In genomic region chr2:112065966-112066365, GRCh38 we compare ENCODE assay signal across 13 cellular contexts. TPM values are rescaled to one million over a fixed set of nuclear protein-coding genes. Genes with fewer than 3 reads are reported as not detected.
A peak's percentile ranks its signal among the peaks of the same experiment; 100 is the strongest.
DNase-seq lines count a peak whose midpoint lies in the region; ATAC-seq, FAIRE-seq and TF ChIP-seq lines count a peak whose summit lies in the region.
"Had no signal": no experiment of that assay in that cellular context is flagged by ENCODE, and none has a peak within 500 bp of the region (broad histone marks: within the 10 kb centered on the region; RNA-seq: fewer than 3 reads in every experiment).

No MANE protein-coding gene starts in this region.

- H3K36me3 ChIP-seq in mammary epithelial cell (ENCODE audit: insufficient read depth, low read length) (peaks cover 18% of the 10 kb centered on the region), osteoblast (ENCODE audit: insufficient read depth, low read length) (peaks cover 64% of the 10 kb centered on the region)
- H3K36me3 ChIP-seq: prostate gland had no signal

- in situ Hi-C loops in mammary epithelial cell (cut with MboI; ENCODE audit: low sequenced_read_pairs in 2 of 2): no loop called here

- no peaks in the 10 kb centered on the region for H3K9me3 ChIP-seq in mammary epithelial cell (replicated peaks; ENCODE audit: insufficient read depth, low read length)
- no peaks in the 10 kb centered on the region for H3K9me3 ChIP-seq in osteoblast (ENCODE audit: low read depth, low read length)
- H3K9me3 ChIP-seq: prostate gland had no signal

- H2AFZ ChIP-seq in mammary epithelial cell (ENCODE audit: low read depth, low read length) (no peak overlapping the region), osteoblast (ENCODE audit: low read length) (no peak overlapping the region)

- H3K9ac ChIP-seq in mammary epithelial cell (ENCODE audit: insufficient read depth, low read length): no peak overlapping the region

- H3K4me2 ChIP-seq in mammary epithelial cell (ENCODE audit: insufficient read depth, low read depth, low read length) (no peak overlapping the region), osteoblast (ENCODE audit: insufficient read depth, low read length) (no peak overlapping the region)

- peaks cover 1 to 3% (median 2%) of the 10 kb centered on the region in 3 donors for H3K9me3 Mint-ChIP-seq in IgD-negative memory B cell
- H3K9me3 Mint-ChIP-seq: immature natural killer cell had no signal

- ATAC-seq in GM18861 (IDR thresholded peaks at IDR 0.05; ENCODE audit: unreplicated experiment) (peak; percentile 58), HG03457 (IDR thresholded peaks at IDR 0.05; ENCODE audit: unreplicated experiment) (no peak)

- CTCF ChIA-PET in mammary epithelial cell (lab: Charles Lee; ENCODE audit: low non-redundant PET): interaction anchor here (0.6 kb wide), 1 partner anchor 407 kb away, joined by 3 read pairs; no protein-coding TSS in a partner anchor

- no peak for FAIRE-seq in RCC 7860 (lab: Jason Lieb, UNC)

- H3K4me1 ChIP-seq in mammary epithelial cell (ENCODE audit: insufficient read depth, low read length): peaks cover 12% of the 10 kb centered on the region
- peaks cover 12% of the 10 kb centered on the region for H3K4me1 ChIP-seq in osteoblast (ENCODE audit: insufficient read depth, low read length)
- H3K4me1 ChIP-seq: prostate gland had no signal

- H3K27me3 ChIP-seq in mammary epithelial cell (ENCODE audit: insufficient read depth, low read length) (no peaks in the 10 kb centered on the region), osteoblast (ENCODE audit: insufficient read depth, low read length) (no peaks in the 10 kb centered on the region)

- H3K27ac ChIP-seq in mammary epithelial cell (ENCODE audit: insufficient read depth, low read depth, low read length) (no peak overlapping the region), osteoblast (ENCODE audit: low read depth, low read length) (peak overlapping the region; percentile 29), substantia nigra (ENCODE audit: low read depth, low read length, poor library complexity, severe bottlenecking) (no peak overlapping the region)
- H3K27ac ChIP-seq: coronary artery, prostate gland had no signal

- dilution Hi-C loops in mammary epithelial cell (cut with HindIII; ENCODE audit: low sequenced_read_pairs): no loop called here

- intact Hi-C loops in mammary epithelial cell (cut with micrococcal nuclease): no loop called here

- peaks cover 17 to 40% (median 30%) of the 10 kb centered on the region in 3 donors for H3K4me1 Mint-ChIP-seq in IgD-negative memory B cell

- DNase-seq in mammary epithelial cell (peak; percentile 45), osteoblast (ENCODE audit: insufficient read length, low spot score, missing footprints) (peak; percentile 31), NCI-H1417 treated with DMSO at 0.1 percent for 48 hours (lab: John Stamatoyannopoulos, UW) (no peak), substantia nigra (lab: John Stamatoyannopoulos, UW) (no peak), RCC 7860 (ENCODE audit: low spot score) (no peak)
- DNase-seq: activated CD4-positive, alpha-beta T cell treated with anti-CD3 and anti-CD28 coated beads, Interleukin-2, amount 50 U/mL, for 4 hours; immature natural killer cell; SHP77 treated with DMSO at 0.1 percent for 48 hours had no signal

- H3K27me3 Mint-ChIP-seq in IgD-negative memory B cell: no peaks in the 10 kb centered on the region

- no peak for TF ChIP-seq CTCF in mammary epithelial cell (conservative IDR thresholded peaks at IDR 0.05 in 1 of 2, IDR thresholded peaks at IDR 0.05 in 1 of 2; ENCODE audit: extremely low read depth in 1 of 2, insufficient read depth in 1 of 2, low read depth in 1 of 2, low read length in 2 of 2)
- TF ChIP-seq CTCF in osteoblast (IDR thresholded peaks at IDR 0.05; ENCODE audit: extremely low read depth, low read depth, low read length): no peak

- H3K4me3 Mint-ChIP-seq in IgD-negative memory B cell: peak overlapping the region in 2 of 4 donors; percentile 12 to 76
- H3K4me3 Mint-ChIP-seq: immature natural killer cell had no signal

- no peaks in the 10 kb centered on the region for H4K20me1 ChIP-seq in mammary epithelial cell (ENCODE audit: insufficient read depth, low read length)
- no peaks in the 10 kb centered on the region for H4K20me1 ChIP-seq in osteoblast (ENCODE audit: insufficient read depth, low read length)

- WGBS in mammary epithelial cell (ENCODE audit: low coverage, missing lambda C conversion rate): 29% methylated on average over 1 of the region's 1 CpG

- peaks cover 17% of the 10 kb centered on the region for H3K36me3 Mint-ChIP-seq in IgD-negative memory B cell

- BruUV-seq in mammary epithelial cell (replicated peaks; lab: Mats Ljungman, UMichigan): no TSS peak

- H3K4me3 ChIP-seq in mammary epithelial cell (replicated peaks in 1 of 3; ENCODE audit: insufficient read depth in 1 of 3, low read depth in 2 of 3, low read length in 3 of 3): no peak overlapping the region
- no peak overlapping the region for H3K4me3 ChIP-seq in osteoblast (ENCODE audit: insufficient read depth, low read length)
- H3K4me3 ChIP-seq: coronary artery, prostate gland had no signal

- peaks cover 44% of the 10 kb centered on the region for H3K79me2 ChIP-seq in mammary epithelial cell (ENCODE audit: insufficient read depth, low read length)
- peaks cover 31% of the 10 kb centered on the region for H3K79me2 ChIP-seq in osteoblast (ENCODE audit: insufficient read depth, low read length)

- peak overlapping the region; percentile 20 to 47 (median 43) for H3K27ac Mint-ChIP-seq in IgD-negative memory B cell

RNA-seq across cellular contexts. Expression of gene TMEM87B, which starts 10.9 kb away (rescaled TPM):
- 11.0 TPM for polyA plus RNA-seq in IgD-negative memory B cell
- total RNA-seq in mammary epithelial cell: 10 to 100 TPM; 35.0 to 51.7 TPM
- 10.8 TPM for polyA plus RNA-seq in mammary epithelial cell
- polyA minus RNA-seq in mammary epithelial cell: 22.3 TPM
- total RNA-seq in osteoblast: 33.7 and 38.9 TPM in 2 replicates

Comparison
In these comparisons a context has a peak if more than half of its experiments do, and no peak if none do; other contexts are left out.
1. DNase-seq: peak in mammary epithelial cell (single experiment) and osteoblast (single experiment); none in NCI-H1417 treated with DMSO at 0.1 percent for 48 hours (single experiment), substantia nigra (0 of 49) and RCC 7860 (single experiment).